Comparison of ENCODE assay signal across 1 cellular context in the genomic region with DNA sequence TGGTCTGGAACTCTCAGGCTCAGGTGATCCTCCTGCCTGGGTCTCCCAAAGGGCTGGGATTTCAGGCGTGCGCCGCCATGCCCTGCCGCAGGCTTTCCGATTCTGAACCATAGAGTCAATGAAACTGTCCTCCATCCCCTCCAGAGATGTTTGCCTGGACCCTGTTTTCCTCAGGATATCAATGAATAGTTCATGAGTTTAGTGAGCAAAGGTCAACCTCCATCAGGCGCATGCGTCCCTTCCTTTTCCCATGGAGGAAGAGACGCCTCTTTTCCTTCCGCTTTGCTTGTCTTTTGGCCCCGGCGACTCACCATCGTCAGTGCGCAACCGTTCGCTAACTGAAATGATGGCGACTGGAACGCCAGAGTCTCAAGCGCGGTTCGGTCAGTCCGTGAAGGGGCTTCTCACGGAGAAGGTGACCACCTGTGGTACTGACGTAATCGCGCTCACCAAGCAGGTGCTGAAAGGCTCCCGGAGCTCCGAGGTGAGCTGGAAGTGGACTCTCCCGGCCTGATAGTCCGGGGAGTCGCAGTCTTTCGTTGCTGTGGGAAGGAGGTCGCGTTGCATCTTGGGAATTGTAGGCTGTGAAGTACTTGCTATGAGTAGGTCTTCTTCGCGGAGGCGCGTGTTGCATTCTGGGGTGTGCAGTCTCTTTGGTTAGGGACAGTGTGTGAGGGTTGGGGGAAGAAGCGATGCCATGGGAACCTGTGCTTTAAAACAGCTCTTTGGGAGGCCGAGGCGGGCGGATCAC.
TF ChIP-seq lines count a peak whose summit lies in the region.

A gene with protein sequence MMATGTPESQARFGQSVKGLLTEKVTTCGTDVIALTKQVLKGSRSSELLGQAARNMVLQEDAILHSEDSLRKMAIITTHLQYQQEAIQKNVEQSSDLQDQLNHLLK (plus strand): TSS at position 316 of the 751 bp plus-strand sequence. CDS start 28 bp downstream, at position 344.

TF ChIP-seq in GM12878, 131 proteins besides CTCF, POLR2A, EP300 and RAD21 (continued from another document and continues in another):
- TF ChIP-seq, protein P1, sequence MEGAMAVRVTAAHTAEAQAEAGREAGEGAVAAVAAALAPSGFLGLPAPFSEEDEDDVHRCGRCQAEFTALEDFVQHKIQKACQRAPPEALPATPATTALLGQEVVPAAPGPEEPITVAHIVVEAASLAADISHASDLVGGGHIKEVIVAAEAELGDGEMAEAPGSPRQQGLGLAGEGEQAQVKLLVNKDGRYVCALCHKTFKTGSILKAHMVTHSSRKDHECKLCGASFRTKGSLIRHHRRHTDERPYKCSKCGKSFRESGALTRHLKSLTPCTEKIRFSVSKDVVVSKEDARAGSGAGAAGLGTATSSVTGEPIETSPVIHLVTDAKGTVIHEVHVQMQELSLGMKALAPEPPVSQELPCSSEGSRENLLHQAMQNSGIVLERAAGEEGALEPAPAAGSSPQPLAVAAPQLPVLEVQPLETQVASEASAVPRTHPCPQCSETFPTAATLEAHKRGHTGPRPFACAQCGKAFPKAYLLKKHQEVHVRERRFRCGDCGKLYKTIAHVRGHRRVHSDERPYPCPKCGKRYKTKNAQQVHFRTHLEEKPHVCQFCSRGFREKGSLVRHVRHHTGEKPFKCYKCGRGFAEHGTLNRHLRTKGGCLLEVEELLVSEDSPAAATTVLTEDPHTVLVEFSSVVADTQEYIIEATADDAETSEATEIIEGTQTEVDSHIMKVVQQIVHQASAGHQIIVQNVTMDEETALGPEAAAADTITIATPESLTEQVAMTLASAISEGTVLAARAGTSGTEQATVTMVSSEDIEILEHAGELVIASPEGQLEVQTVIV (IDR thresholded peaks at IDR 0.05; ENCODE audit: borderline replicate concordance, partially characterized antibody): peak; percentile 70
- TF ChIP-seq NBN (IDR thresholded peaks at IDR 0.05) (peak; percentile 96), RAD51 (IDR thresholded peaks at IDR 0.05) (no peak), CHD2 (IDR thresholded peaks at IDR 0.05; ENCODE audit: borderline replicate concordance, low read depth, low read length) (peak; percentile 43; the same call in 1 of the 2 replicates), ZZZ3 (IDR thresholded peaks at IDR 0.05; ENCODE audit: control insufficient read depth, insufficient read length, low read depth) (no peak), CBX3 (IDR thresholded peaks at IDR 0.05; ENCODE audit: borderline replicate concordance, low read depth) (no peak), SREBF2 (IDR thresholded peaks at IDR 0.05; ENCODE audit: low read length) (peak; percentile 54; the same call in 1 of the 2 replicates), SP1 (IDR thresholded peaks at IDR 0.05; ENCODE audit: low read depth, low read length) (no peak), STAT1 (conservative IDR thresholded peaks at IDR 0.05) (peak; percentile 99), ZSCAN29 (IDR thresholded peaks at IDR 0.05) (no peak), ZNF384 (IDR thresholded peaks at IDR 0.05; ENCODE audit: borderline replicate concordance, low read depth, low read length) (no peak), CREB1 (IDR thresholded peaks at IDR 0.05; ENCODE audit: low read depth) (peak; percentile 88), BMI1 (IDR thresholded peaks at IDR 0.05; ENCODE audit: borderline replicate concordance) (peak; percentile 66; the same call in 1 of the 2 replicates), DPF2 (IDR thresholded peaks at IDR 0.05) (peak; percentile 57), SMARCA5 (IDR thresholded peaks at IDR 0.05) (no peak), HDGF (IDR thresholded peaks at IDR 0.05) (peak; percentile 97), NRF1 (conservative IDR thresholded peaks at IDR 0.05; ENCODE audit: low read depth, low read length) (peak; percentile 85), NFYA (IDR thresholded peaks at IDR 0.05; ENCODE audit: borderline replicate concordance, low read depth, low read length) (no peak), RB1 (IDR thresholded peaks at IDR 0.05; ENCODE audit: borderline replicate concordance) (peak; percentile 93), STAT3 (IDR thresholded peaks at IDR 0.05; ENCODE audit: low read depth, low read length) (no peak), NR2C2 (IDR thresholded peaks at IDR 0.05; ENCODE audit: borderline replicate concordance, control insufficient read depth, insufficient read length, low read depth) (no peak), SRF (IDR thresholded peaks at IDR 0.05; ENCODE audit: low read depth in 2 of 2, low read length in 2 of 2) (0 out of 4 replicates have a peak, but pooled peaks of 1 of the 2 experiments have one; percentile 20), CBFB (IDR thresholded peaks at IDR 0.05; ENCODE audit: low read depth) (peak; percentile 91), WRNIP1 (IDR thresholded peaks at IDR 0.05; ENCODE audit: borderline replicate concordance, low read depth, low read length) (no peak), CBX5 (IDR thresholded peaks at IDR 0.05; ENCODE audit: low read depth) (no peak), HCFC1 (IDR thresholded peaks at IDR 0.05; ENCODE audit: low read length) (peak; percentile 83), SUZ12 (IDR thresholded peaks at IDR 0.05; ENCODE audit: unreplicated experiment) (no peak), ZNF622 (IDR thresholded peaks at IDR 0.05) (no peak), MYB (IDR thresholded peaks at IDR 0.05; ENCODE audit: borderline replicate concordance, low read depth, low read length) (peak; percentile 100), MTA3 (IDR thresholded peaks at IDR 0.05; ENCODE audit: borderline replicate concordance, low read length) (no peak), NFXL1 (IDR thresholded peaks at IDR 0.05; ENCODE audit: borderline replicate concordance) (no peak)
- TF ChIP-seq, protein P2, sequence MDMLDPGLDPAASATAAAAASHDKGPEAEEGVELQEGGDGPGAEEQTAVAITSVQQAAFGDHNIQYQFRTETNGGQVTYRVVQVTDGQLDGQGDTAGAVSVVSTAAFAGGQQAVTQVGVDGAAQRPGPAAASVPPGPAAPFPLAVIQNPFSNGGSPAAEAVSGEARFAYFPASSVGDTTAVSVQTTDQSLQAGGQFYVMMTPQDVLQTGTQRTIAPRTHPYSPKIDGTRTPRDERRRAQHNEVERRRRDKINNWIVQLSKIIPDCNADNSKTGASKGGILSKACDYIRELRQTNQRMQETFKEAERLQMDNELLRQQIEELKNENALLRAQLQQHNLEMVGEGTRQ (IDR thresholded peaks at IDR 0.05; ENCODE audit: borderline replicate concordance, low read depth, low read length): no peak; the same call in 1 of the 2 replicates
- TF ChIP-seq, protein P3, sequence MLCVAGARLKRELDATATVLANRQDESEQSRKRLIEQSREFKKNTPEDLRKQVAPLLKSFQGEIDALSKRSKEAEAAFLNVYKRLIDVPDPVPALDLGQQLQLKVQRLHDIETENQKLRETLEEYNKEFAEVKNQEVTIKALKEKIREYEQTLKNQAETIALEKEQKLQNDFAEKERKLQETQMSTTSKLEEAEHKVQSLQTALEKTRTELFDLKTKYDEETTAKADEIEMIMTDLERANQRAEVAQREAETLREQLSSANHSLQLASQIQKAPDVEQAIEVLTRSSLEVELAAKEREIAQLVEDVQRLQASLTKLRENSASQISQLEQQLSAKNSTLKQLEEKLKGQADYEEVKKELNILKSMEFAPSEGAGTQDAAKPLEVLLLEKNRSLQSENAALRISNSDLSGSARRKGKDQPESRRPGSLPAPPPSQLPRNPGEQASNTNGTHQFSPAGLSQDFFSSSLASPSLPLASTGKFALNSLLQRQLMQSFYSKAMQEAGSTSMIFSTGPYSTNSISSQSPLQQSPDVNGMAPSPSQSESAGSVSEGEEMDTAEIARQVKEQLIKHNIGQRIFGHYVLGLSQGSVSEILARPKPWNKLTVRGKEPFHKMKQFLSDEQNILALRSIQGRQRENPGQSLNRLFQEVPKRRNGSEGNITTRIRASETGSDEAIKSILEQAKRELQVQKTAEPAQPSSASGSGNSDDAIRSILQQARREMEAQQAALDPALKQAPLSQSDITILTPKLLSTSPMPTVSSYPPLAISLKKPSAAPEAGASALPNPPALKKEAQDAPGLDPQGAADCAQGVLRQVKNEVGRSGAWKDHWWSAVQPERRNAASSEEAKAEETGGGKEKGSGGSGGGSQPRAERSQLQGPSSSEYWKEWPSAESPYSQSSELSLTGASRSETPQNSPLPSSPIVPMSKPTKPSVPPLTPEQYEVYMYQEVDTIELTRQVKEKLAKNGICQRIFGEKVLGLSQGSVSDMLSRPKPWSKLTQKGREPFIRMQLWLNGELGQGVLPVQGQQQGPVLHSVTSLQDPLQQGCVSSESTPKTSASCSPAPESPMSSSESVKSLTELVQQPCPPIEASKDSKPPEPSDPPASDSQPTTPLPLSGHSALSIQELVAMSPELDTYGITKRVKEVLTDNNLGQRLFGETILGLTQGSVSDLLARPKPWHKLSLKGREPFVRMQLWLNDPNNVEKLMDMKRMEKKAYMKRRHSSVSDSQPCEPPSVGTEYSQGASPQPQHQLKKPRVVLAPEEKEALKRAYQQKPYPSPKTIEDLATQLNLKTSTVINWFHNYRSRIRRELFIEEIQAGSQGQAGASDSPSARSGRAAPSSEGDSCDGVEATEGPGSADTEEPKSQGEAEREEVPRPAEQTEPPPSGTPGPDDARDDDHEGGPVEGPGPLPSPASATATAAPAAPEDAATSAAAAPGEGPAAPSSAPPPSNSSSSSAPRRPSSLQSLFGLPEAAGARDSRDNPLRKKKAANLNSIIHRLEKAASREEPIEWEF (IDR thresholded peaks at IDR 0.05; ENCODE audit: insufficient replicate concordance, low read depth, low read length): no peak
- TF ChIP-seq, protein P4, sequence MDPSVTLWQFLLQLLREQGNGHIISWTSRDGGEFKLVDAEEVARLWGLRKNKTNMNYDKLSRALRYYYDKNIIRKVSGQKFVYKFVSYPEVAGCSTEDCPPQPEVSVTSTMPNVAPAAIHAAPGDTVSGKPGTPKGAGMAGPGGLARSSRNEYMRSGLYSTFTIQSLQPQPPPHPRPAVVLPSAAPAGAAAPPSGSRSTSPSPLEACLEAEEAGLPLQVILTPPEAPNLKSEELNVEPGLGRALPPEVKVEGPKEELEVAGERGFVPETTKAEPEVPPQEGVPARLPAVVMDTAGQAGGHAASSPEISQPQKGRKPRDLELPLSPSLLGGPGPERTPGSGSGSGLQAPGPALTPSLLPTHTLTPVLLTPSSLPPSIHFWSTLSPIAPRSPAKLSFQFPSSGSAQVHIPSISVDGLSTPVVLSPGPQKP (IDR thresholded peaks at IDR 0.05; ENCODE audit: low read depth, low read length): peak; percentile 68; the same call in 1 of the 2 replicates
- TF ChIP-seq, protein P5, sequence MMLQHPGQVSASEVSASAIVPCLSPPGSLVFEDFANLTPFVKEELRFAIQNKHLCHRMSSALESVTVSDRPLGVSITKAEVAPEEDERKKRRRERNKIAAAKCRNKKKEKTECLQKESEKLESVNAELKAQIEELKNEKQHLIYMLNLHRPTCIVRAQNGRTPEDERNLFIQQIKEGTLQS (IDR thresholded peaks at IDR 0.05; ENCODE audit: borderline replicate concordance, extremely low read depth, low read depth, low read length): peak; percentile 20; the same call in 1 of the 2 replicates
- TF ChIP-seq, protein P6, sequence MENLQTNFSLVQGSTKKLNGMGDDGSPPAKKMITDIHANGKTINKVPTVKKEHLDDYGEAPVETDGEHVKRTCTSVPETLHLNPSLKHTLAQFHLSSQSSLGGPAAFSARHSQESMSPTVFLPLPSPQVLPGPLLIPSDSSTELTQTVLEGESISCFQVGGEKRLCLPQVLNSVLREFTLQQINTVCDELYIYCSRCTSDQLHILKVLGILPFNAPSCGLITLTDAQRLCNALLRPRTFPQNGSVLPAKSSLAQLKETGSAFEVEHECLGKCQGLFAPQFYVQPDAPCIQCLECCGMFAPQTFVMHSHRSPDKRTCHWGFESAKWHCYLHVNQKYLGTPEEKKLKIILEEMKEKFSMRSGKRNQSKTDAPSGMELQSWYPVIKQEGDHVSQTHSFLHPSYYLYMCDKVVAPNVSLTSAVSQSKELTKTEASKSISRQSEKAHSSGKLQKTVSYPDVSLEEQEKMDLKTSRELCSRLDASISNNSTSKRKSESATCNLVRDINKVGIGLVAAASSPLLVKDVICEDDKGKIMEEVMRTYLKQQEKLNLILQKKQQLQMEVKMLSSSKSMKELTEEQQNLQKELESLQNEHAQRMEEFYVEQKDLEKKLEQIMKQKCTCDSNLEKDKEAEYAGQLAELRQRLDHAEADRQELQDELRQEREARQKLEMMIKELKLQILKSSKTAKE (IDR thresholded peaks at IDR 0.05; ENCODE audit: low read depth, poor library complexity, severe bottlenecking): peak; percentile 29
- TF ChIP-seq, protein P7, sequence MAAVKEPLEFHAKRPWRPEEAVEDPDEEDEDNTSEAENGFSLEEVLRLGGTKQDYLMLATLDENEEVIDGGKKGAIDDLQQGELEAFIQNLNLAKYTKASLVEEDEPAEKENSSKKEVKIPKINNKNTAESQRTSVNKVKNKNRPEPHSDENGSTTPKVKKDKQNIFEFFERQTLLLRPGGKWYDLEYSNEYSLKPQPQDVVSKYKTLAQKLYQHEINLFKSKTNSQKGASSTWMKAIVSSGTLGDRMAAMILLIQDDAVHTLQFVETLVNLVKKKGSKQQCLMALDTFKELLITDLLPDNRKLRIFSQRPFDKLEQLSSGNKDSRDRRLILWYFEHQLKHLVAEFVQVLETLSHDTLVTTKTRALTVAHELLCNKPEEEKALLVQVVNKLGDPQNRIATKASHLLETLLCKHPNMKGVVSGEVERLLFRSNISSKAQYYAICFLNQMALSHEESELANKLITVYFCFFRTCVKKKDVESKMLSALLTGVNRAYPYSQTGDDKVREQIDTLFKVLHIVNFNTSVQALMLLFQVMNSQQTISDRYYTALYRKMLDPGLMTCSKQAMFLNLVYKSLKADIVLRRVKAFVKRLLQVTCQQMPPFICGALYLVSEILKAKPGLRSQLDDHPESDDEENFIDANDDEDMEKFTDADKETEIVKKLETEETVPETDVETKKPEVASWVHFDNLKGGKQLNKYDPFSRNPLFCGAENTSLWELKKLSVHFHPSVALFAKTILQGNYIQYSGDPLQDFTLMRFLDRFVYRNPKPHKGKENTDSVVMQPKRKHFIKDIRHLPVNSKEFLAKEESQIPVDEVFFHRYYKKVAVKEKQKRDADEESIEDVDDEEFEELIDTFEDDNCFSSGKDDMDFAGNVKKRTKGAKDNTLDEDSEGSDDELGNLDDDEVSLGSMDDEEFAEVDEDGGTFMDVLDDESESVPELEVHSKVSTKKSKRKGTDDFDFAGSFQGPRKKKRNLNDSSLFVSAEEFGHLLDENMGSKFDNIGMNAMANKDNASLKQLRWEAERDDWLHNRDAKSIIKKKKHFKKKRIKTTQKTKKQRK (IDR thresholded peaks at IDR 0.05; ENCODE audit: low read depth, low read length): no peak
